1 cellular context compared by ENCODE assay signal in the genomic region with DNA sequence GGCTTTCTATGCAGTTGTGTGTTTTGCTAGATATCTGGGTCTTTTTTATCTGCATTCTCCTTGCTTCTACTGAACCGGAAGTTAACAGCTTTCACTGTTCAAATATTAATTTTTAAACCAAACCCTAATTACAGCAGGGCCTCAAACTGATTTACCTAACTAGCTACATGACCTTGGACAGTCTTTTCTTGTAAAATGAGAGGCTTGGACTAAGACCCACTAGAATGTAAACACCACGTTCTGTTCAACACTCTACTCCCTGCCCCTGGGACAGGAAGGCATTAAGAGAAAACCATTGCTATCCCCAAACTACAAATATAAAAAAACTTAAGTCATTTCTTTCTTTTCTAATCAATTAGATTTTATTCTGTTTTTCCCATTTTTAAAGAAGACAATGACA.
TF ChIP-seq lines count a peak whose summit lies in the region.

No MANE protein-coding gene starts in this region.

TF ChIP-seq in HepG2, 621 proteins besides CTCF, POLR2A, EP300 and RAD21 (continued from another document and continues in another):
- TF ChIP-seq, protein P1, sequence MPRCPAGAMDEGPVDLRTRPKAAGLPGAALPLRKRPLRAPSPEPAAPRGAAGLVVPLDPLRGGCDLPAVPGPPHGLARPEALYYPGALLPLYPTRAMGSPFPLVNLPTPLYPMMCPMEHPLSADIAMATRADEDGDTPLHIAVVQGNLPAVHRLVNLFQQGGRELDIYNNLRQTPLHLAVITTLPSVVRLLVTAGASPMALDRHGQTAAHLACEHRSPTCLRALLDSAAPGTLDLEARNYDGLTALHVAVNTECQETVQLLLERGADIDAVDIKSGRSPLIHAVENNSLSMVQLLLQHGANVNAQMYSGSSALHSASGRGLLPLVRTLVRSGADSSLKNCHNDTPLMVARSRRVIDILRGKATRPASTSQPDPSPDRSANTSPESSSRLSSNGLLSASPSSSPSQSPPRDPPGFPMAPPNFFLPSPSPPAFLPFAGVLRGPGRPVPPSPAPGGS (CRISPR knock-in tag; IDR thresholded peaks at IDR 0.05), result no peak
- TF ChIP-seq, protein P2, sequence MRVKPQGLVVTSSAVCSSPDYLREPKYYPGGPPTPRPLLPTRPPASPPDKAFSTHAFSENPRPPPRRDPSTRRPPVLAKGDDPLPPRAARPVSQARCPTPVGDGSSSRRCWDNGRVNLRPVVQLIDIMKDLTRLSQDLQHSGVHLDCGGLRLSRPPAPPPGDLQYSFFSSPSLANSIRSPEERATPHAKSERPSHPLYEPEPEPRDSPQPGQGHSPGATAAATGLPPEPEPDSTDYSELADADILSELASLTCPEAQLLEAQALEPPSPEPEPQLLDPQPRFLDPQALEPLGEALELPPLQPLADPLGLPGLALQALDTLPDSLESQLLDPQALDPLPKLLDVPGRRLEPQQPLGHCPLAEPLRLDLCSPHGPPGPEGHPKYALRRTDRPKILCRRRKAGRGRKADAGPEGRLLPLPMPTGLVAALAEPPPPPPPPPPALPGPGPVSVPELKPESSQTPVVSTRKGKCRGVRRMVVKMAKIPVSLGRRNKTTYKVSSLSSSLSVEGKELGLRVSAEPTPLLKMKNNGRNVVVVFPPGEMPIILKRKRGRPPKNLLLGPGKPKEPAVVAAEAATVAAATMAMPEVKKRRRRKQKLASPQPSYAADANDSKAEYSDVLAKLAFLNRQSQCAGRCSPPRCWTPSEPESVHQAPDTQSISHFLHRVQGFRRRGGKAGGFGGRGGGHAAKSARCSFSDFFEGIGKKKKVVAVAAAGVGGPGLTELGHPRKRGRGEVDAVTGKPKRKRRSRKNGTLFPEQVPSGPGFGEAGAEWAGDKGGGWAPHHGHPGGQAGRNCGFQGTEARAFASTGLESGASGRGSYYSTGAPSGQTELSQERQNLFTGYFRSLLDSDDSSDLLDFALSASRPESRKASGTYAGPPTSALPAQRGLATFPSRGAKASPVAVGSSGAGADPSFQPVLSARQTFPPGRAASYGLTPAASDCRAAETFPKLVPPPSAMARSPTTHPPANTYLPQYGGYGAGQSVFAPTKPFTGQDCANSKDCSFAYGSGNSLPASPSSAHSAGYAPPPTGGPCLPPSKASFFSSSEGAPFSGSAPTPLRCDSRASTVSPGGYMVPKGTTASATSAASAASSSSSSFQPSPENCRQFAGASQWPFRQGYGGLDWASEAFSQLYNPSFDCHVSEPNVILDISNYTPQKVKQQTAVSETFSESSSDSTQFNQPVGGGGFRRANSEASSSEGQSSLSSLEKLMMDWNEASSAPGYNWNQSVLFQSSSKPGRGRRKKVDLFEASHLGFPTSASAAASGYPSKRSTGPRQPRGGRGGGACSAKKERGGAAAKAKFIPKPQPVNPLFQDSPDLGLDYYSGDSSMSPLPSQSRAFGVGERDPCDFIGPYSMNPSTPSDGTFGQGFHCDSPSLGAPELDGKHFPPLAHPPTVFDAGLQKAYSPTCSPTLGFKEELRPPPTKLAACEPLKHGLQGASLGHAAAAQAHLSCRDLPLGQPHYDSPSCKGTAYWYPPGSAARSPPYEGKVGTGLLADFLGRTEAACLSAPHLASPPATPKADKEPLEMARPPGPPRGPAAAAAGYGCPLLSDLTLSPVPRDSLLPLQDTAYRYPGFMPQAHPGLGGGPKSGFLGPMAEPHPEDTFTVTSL (CRISPR knock-in tag; IDR thresholded peaks at IDR 0.05; ENCODE audit: borderline replicate concordance), result peak; percentile 54; the same call in 1 of the 2 replicates
- TF ChIP-seq SOX6 (IDR thresholded peaks at IDR 0.05) (no peak), SOX6 (CRISPR knock-in tag; IDR thresholded peaks at IDR 0.05) (peak; percentile 77), BORCS8-MEF2B (CRISPR knock-in tag; IDR thresholded peaks at IDR 0.05) (no peak), NFKBIZ (CRISPR knock-in tag; IDR thresholded peaks at IDR 0.05) (0 out of 2 replicates have a peak, but pooled peaks have one; percentile 38), GTF3A (CRISPR knock-in tag; conservative IDR thresholded peaks at IDR 0.05) (no peak), JUN (CRISPR knock-in tag; IDR thresholded peaks at IDR 0.05) (no peak), MED8 (CRISPR knock-in tag; IDR thresholded peaks at IDR 0.05; ENCODE audit: insufficient replicate concordance) (no peak), ETV6 (CRISPR knock-in tag; conservative IDR thresholded peaks at IDR 0.05) (no peak), SP4 (CRISPR knock-in tag; IDR thresholded peaks at IDR 0.05) (no peak), MXI1 (IDR thresholded peaks at IDR 0.05; ENCODE audit: borderline replicate concordance, low read depth, low read length) (no peak), TCF7 (IDR thresholded peaks at IDR 0.05; ENCODE audit: low read depth) (peak; percentile 41; the same call in 1 of the 2 replicates), FOXA3 (CRISPR knock-in tag; IDR thresholded peaks at IDR 0.05) (peak; percentile 93), POGZ (CRISPR knock-in tag; IDR thresholded peaks at IDR 0.05) (no peak), SIN3A (IDR thresholded peaks at IDR 0.05; ENCODE audit: borderline replicate concordance, low read depth, low read length) (no peak)
- TF ChIP-seq, protein P3, sequence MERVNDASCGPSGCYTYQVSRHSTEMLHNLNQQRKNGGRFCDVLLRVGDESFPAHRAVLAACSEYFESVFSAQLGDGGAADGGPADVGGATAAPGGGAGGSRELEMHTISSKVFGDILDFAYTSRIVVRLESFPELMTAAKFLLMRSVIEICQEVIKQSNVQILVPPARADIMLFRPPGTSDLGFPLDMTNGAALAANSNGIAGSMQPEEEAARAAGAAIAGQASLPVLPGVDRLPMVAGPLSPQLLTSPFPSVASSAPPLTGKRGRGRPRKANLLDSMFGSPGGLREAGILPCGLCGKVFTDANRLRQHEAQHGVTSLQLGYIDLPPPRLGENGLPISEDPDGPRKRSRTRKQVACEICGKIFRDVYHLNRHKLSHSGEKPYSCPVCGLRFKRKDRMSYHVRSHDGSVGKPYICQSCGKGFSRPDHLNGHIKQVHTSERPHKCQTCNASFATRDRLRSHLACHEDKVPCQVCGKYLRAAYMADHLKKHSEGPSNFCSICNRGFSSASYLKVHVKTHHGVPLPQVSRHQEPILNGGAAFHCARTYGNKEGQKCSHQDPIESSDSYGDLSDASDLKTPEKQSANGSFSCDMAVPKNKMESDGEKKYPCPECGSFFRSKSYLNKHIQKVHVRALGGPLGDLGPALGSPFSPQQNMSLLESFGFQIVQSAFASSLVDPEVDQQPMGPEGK (CRISPR knock-in tag; IDR thresholded peaks at IDR 0.05), result no peak
- TF ChIP-seq, protein P4, sequence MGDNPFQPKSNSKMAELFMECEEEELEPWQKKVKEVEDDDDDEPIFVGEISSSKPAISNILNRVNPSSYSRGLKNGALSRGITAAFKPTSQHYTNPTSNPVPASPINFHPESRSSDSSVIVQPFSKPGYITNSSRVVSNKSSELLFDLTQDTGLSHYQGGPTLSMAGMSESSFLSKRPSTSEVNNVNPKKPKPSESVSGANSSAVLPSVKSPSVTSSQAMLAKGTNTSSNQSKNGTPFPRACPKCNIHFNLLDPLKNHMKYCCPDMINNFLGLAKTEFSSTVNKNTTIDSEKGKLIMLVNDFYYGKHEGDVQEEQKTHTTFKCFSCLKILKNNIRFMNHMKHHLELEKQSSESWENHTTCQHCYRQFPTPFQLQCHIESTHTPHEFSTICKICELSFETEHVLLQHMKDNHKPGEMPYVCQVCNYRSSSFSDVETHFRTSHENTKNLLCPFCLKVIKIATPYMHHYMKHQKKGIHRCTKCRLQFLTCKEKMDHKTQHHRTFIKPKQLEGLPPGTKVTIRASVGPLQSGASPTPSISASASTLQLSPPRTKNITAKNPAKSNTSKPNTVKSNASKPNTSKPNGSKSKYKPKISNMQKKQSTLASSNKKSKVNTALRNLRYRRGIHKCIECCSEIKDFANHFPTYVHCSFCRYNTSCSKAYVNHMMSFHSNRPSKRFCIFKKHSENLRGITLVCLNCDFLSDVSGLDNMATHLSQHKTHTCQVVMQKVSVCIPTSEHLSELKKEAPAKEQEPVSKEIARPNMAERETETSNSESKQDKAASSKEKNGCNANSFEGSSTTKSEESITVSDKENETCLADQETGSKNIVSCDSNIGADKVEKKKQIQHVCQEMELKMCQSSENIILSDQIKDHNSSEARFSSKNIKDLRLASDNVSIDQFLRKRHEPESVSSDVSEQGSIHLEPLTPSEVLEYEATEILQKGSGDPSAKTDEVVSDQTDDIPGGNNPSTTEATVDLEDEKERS (CRISPR knock-in tag; IDR thresholded peaks at IDR 0.05), result no peak
- TF ChIP-seq, protein P5, sequence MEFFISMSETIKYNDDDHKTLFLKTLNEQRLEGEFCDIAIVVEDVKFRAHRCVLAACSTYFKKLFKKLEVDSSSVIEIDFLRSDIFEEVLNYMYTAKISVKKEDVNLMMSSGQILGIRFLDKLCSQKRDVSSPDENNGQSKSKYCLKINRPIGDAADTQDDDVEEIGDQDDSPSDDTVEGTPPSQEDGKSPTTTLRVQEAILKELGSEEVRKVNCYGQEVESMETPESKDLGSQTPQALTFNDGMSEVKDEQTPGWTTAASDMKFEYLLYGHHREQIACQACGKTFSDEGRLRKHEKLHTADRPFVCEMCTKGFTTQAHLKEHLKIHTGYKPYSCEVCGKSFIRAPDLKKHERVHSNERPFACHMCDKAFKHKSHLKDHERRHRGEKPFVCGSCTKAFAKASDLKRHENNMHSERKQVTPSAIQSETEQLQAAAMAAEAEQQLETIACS (CRISPR knock-in tag; IDR thresholded peaks at IDR 0.05), result no peak
- TF ChIP-seq, protein P6, sequence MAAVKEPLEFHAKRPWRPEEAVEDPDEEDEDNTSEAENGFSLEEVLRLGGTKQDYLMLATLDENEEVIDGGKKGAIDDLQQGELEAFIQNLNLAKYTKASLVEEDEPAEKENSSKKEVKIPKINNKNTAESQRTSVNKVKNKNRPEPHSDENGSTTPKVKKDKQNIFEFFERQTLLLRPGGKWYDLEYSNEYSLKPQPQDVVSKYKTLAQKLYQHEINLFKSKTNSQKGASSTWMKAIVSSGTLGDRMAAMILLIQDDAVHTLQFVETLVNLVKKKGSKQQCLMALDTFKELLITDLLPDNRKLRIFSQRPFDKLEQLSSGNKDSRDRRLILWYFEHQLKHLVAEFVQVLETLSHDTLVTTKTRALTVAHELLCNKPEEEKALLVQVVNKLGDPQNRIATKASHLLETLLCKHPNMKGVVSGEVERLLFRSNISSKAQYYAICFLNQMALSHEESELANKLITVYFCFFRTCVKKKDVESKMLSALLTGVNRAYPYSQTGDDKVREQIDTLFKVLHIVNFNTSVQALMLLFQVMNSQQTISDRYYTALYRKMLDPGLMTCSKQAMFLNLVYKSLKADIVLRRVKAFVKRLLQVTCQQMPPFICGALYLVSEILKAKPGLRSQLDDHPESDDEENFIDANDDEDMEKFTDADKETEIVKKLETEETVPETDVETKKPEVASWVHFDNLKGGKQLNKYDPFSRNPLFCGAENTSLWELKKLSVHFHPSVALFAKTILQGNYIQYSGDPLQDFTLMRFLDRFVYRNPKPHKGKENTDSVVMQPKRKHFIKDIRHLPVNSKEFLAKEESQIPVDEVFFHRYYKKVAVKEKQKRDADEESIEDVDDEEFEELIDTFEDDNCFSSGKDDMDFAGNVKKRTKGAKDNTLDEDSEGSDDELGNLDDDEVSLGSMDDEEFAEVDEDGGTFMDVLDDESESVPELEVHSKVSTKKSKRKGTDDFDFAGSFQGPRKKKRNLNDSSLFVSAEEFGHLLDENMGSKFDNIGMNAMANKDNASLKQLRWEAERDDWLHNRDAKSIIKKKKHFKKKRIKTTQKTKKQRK (IDR thresholded peaks at IDR 0.05; ENCODE audit: low read length), result no peak
- TF ChIP-seq, protein P7, sequence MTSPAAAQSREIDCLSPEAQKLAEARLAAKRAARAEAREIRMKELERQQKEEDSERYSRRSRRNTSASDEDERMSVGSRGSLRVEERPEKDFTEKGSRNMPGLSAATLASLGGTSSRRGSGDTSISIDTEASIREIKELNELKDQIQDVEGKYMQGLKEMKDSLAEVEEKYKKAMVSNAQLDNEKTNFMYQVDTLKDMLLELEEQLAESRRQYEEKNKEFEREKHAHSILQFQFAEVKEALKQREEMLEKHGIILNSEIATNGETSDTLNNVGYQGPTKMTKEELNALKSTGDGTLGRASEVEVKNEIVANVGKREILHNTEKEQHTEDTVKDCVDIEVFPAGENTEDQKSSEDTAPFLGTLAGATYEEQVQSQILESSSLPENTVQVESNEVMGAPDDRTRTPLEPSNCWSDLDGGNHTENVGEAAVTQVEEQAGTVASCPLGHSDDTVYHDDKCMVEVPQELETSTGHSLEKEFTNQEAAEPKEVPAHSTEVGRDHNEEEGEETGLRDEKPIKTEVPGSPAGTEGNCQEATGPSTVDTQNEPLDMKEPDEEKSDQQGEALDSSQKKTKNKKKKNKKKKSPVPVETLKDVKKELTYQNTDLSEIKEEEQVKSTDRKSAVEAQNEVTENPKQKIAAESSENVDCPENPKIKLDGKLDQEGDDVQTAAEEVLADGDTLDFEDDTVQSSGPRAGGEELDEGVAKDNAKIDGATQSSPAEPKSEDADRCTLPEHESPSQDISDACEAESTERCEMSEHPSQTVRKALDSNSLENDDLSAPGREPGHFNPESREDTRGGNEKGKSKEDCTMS (CRISPR knock-in tag; conservative IDR thresholded peaks at IDR 0.05), result no peak
- TF ChIP-seq, protein P8, sequence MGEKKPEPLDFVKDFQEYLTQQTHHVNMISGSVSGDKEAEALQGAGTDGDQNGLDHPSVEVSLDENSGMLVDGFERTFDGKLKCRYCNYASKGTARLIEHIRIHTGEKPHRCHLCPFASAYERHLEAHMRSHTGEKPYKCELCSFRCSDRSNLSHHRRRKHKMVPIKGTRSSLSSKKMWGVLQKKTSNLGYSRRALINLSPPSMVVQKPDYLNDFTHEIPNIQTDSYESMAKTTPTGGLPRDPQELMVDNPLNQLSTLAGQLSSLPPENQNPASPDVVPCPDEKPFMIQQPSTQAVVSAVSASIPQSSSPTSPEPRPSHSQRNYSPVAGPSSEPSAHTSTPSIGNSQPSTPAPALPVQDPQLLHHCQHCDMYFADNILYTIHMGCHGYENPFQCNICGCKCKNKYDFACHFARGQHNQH (CRISPR knock-in tag; IDR thresholded peaks at IDR 0.05), result no peak
- TF ChIP-seq, protein P9, sequence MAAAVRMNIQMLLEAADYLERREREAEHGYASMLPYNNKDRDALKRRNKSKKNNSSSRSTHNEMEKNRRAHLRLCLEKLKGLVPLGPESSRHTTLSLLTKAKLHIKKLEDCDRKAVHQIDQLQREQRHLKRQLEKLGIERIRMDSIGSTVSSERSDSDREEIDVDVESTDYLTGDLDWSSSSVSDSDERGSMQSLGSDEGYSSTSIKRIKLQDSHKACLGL (CRISPR knock-in tag; IDR thresholded peaks at IDR 0.05), result no peak
- TF ChIP-seq, protein P10, sequence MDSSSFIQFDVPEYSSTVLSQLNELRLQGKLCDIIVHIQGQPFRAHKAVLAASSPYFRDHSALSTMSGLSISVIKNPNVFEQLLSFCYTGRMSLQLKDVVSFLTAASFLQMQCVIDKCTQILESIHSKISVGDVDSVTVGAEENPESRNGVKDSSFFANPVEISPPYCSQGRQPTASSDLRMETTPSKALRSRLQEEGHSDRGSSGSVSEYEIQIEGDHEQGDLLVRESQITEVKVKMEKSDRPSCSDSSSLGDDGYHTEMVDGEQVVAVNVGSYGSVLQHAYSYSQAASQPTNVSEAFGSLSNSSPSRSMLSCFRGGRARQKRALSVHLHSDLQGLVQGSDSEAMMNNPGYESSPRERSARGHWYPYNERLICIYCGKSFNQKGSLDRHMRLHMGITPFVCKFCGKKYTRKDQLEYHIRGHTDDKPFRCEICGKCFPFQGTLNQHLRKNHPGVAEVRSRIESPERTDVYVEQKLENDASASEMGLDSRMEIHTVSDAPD (CRISPR knock-in tag; IDR thresholded peaks at IDR 0.05), result no peak
- TF ChIP-seq, protein P11, sequence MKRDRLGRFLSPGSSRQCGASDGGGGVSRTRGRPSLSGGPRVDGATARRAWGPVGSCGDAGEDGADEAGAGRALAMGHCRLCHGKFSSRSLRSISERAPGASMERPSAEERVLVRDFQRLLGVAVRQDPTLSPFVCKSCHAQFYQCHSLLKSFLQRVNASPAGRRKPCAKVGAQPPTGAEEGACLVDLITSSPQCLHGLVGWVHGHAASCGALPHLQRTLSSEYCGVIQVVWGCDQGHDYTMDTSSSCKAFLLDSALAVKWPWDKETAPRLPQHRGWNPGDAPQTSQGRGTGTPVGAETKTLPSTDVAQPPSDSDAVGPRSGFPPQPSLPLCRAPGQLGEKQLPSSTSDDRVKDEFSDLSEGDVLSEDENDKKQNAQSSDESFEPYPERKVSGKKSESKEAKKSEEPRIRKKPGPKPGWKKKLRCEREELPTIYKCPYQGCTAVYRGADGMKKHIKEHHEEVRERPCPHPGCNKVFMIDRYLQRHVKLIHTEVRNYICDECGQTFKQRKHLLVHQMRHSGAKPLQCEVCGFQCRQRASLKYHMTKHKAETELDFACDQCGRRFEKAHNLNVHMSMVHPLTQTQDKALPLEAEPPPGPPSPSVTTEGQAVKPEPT (CRISPR knock-in tag; IDR thresholded peaks at IDR 0.05; ENCODE audit: low read depth), result no peak
